Comparison of ENCODE assay signal across 2 cellular contexts in the genomic region with DNA sequence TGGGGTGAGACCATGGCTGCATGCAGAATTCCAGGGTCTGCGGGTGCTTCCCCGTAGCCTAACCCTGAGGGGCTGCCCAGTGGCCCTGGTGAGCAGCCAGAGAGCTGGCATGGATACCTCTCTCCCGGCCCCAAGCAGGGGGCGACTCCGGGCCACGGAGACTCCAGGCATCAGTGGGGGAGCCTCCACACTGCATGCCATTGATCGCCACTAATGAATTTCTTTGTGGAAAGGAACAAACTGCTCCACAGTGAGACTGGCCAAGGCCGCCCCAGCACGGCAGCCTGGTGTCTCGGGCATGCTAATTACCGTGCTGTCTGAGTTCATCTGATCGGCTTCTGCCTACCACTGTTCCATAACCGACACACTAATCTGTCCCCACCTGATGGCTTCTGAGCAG.
TF ChIP-seq lines count a peak whose summit lies in the region.

No MANE protein-coding gene starts in this region.

TF ChIP-seq in SK-N-SH, 30 proteins besides CTCF, POLR2A, EP300 and RAD21 (continued from another document):
- TF ChIP-seq, protein P1, sequence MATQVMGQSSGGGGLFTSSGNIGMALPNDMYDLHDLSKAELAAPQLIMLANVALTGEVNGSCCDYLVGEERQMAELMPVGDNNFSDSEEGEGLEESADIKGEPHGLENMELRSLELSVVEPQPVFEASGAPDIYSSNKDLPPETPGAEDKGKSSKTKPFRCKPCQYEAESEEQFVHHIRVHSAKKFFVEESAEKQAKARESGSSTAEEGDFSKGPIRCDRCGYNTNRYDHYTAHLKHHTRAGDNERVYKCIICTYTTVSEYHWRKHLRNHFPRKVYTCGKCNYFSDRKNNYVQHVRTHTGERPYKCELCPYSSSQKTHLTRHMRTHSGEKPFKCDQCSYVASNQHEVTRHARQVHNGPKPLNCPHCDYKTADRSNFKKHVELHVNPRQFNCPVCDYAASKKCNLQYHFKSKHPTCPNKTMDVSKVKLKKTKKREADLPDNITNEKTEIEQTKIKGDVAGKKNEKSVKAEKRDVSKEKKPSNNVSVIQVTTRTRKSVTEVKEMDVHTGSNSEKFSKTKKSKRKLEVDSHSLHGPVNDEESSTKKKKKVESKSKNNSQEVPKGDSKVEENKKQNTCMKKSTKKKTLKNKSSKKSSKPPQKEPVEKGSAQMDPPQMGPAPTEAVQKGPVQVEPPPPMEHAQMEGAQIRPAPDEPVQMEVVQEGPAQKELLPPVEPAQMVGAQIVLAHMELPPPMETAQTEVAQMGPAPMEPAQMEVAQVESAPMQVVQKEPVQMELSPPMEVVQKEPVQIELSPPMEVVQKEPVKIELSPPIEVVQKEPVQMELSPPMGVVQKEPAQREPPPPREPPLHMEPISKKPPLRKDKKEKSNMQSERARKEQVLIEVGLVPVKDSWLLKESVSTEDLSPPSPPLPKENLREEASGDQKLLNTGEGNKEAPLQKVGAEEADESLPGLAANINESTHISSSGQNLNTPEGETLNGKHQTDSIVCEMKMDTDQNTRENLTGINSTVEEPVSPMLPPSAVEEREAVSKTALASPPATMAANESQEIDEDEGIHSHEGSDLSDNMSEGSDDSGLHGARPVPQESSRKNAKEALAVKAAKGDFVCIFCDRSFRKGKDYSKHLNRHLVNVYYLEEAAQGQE (IDR thresholded peaks at IDR 0.05; ENCODE audit: low read depth, low read length) = no peak
- TF ChIP-seq, protein P2, sequence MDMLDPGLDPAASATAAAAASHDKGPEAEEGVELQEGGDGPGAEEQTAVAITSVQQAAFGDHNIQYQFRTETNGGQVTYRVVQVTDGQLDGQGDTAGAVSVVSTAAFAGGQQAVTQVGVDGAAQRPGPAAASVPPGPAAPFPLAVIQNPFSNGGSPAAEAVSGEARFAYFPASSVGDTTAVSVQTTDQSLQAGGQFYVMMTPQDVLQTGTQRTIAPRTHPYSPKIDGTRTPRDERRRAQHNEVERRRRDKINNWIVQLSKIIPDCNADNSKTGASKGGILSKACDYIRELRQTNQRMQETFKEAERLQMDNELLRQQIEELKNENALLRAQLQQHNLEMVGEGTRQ (IDR thresholded peaks at IDR 0.05; ENCODE audit: borderline replicate concordance, low read depth, low read length) = no peak
- no peak for TF ChIP-seq ELF1 (IDR thresholded peaks at IDR 0.05)
- TF ChIP-seq, protein P3, sequence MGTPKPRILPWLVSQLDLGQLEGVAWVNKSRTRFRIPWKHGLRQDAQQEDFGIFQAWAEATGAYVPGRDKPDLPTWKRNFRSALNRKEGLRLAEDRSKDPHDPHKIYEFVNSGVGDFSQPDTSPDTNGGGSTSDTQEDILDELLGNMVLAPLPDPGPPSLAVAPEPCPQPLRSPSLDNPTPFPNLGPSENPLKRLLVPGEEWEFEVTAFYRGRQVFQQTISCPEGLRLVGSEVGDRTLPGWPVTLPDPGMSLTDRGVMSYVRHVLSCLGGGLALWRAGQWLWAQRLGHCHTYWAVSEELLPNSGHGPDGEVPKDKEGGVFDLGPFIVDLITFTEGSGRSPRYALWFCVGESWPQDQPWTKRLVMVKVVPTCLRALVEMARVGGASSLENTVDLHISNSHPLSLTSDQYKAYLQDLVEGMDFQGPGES (IDR thresholded peaks at IDR 0.05; ENCODE audit: low read depth, low read length) = no peak

TF ChIP-seq in SK-N-SH treated with all-trans-retinoic acid at 6 μM for 48 hours, 23 proteins besides CTCF, POLR2A, EP300 and RAD21 (continued from another document):
- TF ChIP-seq, protein P4, sequence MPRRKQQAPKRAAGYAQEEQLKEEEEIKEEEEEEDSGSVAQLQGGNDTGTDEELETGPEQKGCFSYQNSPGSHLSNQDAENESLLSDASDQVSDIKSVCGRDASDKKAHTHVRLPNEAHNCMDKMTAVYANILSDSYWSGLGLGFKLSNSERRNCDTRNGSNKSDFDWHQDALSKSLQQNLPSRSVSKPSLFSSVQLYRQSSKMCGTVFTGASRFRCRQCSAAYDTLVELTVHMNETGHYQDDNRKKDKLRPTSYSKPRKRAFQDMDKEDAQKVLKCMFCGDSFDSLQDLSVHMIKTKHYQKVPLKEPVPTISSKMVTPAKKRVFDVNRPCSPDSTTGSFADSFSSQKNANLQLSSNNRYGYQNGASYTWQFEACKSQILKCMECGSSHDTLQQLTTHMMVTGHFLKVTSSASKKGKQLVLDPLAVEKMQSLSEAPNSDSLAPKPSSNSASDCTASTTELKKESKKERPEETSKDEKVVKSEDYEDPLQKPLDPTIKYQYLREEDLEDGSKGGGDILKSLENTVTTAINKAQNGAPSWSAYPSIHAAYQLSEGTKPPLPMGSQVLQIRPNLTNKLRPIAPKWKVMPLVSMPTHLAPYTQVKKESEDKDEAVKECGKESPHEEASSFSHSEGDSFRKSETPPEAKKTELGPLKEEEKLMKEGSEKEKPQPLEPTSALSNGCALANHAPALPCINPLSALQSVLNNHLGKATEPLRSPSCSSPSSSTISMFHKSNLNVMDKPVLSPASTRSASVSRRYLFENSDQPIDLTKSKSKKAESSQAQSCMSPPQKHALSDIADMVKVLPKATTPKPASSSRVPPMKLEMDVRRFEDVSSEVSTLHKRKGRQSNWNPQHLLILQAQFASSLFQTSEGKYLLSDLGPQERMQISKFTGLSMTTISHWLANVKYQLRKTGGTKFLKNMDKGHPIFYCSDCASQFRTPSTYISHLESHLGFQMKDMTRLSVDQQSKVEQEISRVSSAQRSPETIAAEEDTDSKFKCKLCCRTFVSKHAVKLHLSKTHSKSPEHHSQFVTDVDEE (CRISPR knock-in tag; IDR thresholded peaks at IDR 0.05) = no peak
- TF ChIP-seq BACH2 (CRISPR knock-in tag; IDR thresholded peaks at IDR 0.05; ENCODE audit: borderline replicate concordance) = no peak
- no peak for TF ChIP-seq OSR1 (CRISPR knock-in tag; IDR thresholded peaks at IDR 0.05)
- TF ChIP-seq, protein P5, sequence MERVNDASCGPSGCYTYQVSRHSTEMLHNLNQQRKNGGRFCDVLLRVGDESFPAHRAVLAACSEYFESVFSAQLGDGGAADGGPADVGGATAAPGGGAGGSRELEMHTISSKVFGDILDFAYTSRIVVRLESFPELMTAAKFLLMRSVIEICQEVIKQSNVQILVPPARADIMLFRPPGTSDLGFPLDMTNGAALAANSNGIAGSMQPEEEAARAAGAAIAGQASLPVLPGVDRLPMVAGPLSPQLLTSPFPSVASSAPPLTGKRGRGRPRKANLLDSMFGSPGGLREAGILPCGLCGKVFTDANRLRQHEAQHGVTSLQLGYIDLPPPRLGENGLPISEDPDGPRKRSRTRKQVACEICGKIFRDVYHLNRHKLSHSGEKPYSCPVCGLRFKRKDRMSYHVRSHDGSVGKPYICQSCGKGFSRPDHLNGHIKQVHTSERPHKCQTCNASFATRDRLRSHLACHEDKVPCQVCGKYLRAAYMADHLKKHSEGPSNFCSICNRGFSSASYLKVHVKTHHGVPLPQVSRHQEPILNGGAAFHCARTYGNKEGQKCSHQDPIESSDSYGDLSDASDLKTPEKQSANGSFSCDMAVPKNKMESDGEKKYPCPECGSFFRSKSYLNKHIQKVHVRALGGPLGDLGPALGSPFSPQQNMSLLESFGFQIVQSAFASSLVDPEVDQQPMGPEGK (CRISPR knock-in tag; IDR thresholded peaks at IDR 0.05; ENCODE audit: borderline replicate concordance) = no peak
- no peak for TF ChIP-seq ZNF565 (CRISPR knock-in tag; conservative IDR thresholded peaks at IDR 0.05; ENCODE audit: low read depth)
- no peak for TF ChIP-seq ZFP3 (CRISPR knock-in tag; IDR thresholded peaks at IDR 0.05)
- TF ChIP-seq ZFP30 (CRISPR knock-in tag; IDR thresholded peaks at IDR 0.05) = no peak
- TF ChIP-seq, protein P6, sequence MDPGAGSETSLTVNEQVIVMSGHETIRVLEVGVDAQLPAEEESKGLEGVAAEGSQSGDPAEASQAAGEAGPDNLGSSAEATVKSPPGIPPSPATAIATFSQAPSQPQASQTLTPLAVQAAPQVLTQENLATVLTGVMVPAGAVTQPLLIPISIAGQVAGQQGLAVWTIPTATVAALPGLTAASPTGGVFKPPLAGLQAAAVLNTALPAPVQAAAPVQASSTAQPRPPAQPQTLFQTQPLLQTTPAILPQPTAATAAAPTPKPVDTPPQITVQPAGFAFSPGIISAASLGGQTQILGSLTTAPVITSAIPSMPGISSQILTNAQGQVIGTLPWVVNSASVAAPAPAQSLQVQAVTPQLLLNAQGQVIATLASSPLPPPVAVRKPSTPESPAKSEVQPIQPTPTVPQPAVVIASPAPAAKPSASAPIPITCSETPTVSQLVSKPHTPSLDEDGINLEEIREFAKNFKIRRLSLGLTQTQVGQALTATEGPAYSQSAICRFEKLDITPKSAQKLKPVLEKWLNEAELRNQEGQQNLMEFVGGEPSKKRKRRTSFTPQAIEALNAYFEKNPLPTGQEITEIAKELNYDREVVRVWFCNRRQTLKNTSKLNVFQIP (CRISPR knock-in tag; IDR thresholded peaks at IDR 0.05; ENCODE audit: borderline replicate concordance, low read depth) = no peak
- no peak for TF ChIP-seq ESRRG (CRISPR knock-in tag; IDR thresholded peaks at IDR 0.05)
